Comparison of ENCODE assay signal across 26 cellular contexts in genomic region chr1:18440385-18441226, GRCh38. TPM values are rescaled to one million over a fixed set of nuclear protein-coding genes. Genes with fewer than 3 reads are reported as not detected.
DNase-seq lines count a peak whose midpoint lies in the region; ATAC-seq and TF ChIP-seq lines count a peak whose summit lies in the region.
"Had no signal": no experiment of that assay in that cellular context is flagged by ENCODE, and none has a peak within 500 bp of the region (broad histone marks: within the 10 kb centered on the region; RNA-seq: fewer than 3 reads in every experiment).

No MANE protein-coding gene starts in this region.

- DNase-seq in NCI-H1048 (lab: John Stamatoyannopoulos, UW) (peak; percentile 14), WTC11 (ENCODE audit: low spot score) (no peak), left kidney (ENCODE audit: low read depth, low spot score) (peak; percentile 29), cerebellar cortex (ENCODE audit: low spot score) (no peak), NCI-H1092 (lab: John Stamatoyannopoulos, UW) (no peak), 8988T (no peak)
- no peak for DNase-seq in activated naive CD4-positive, alpha-beta T cell treated with Interleukin-2 at 50 U/mL for 16 hours
- DNase-seq: activated CD8-positive, alpha-beta memory T cell treated with anti-CD3 and anti-CD28 coated beads, Interleukin-2, amount 10 ng/mL, durations not matched to agents 7 days and 5 days; activated T-cell treated with anti-CD3 and anti-CD28 coated beads, Interleukin-2, amount 50 U/mL, for 72 hours; CD8-positive, alpha-beta T cell; DMS 273 treated with DMSO at 0.1 percent for 48 hours; GOT3; KBM-7; left cardiac atrium; MG63; NCI-H1930; RPMI8226; stimulated activated CD4-positive, alpha-beta T cell treated with anti-CD3 and anti-CD28 coated beads, Interleukin-15, amount 100 ng/mL, for 24 hours; stimulated activated CD4-positive, alpha-beta T cell treated with anti-CD3 and anti-CD28 coated beads, Interleukin-4, amount 100 ng/mL, for 4 hours; T-helper 1 cell; upper lobe of left lung had no signal

- H3K4me3 ChIP-seq in BLaER1, result no peak overlapping the region
- H3K4me3 ChIP-seq: MG63, upper lobe of left lung had no signal

- H3K27me3 Mint-ChIP-seq in WTC11 (ENCODE audit: low read depth), result peaks cover 28% of the 10 kb centered on the region
- H3K27me3 Mint-ChIP-seq: activated CD8-positive, alpha-beta memory T cell treated with anti-CD3 and anti-CD28 coated beads, Interleukin-2, amount 10 ng/mL, durations not matched to agents 7 days and 5 days had no signal

- H3K4me1 Mint-ChIP-seq in WTC11, result peaks cover 39% of the 10 kb centered on the region
- H3K4me1 Mint-ChIP-seq: activated CD8-positive, alpha-beta memory T cell treated with anti-CD3 and anti-CD28 coated beads, Interleukin-2, amount 10 ng/mL, durations not matched to agents 7 days and 5 days; central memory CD8-positive, alpha-beta T cell had no signal

- peaks cover 9% of the 10 kb centered on the region; the same call in 1 of the 2 replicates for H3K4me1 ChIP-seq in BLaER1
- H3K4me1 ChIP-seq: upper lobe of left lung had no signal

- peaks cover 6% of the 10 kb centered on the region; the same call in 1 of the 2 replicates for H3K9me3 Mint-ChIP-seq in WTC11

- H3K27me3 ChIP-seq in BLaER1, result no peaks in the 10 kb centered on the region
- H3K27me3 ChIP-seq: upper lobe of left lung had no signal

- POLR2A ChIA-PET in WTC11 (lab: Charles Lee), result no interaction called here

- H3K9me3 ChIP-seq in BLaER1, result peaks cover 7% of the 10 kb centered on the region; the same call in 1 of the 2 replicates
- H3K9me3 ChIP-seq: MG63 had no signal

- no peak overlapping the region for H3K9ac ChIP-seq in BLaER1

- H3K27ac Mint-ChIP-seq in WTC11, result peak overlapping the region; percentile 61; the same call in 1 of the 2 replicates
- H3K27ac Mint-ChIP-seq: activated CD8-positive, alpha-beta memory T cell treated with anti-CD3 and anti-CD28 coated beads, Interleukin-2, amount 10 ng/mL, durations not matched to agents 7 days and 5 days; activated T-cell treated with anti-CD3 and anti-CD28 coated beads, Interleukin-2, amount 50 U/mL, for 72 hours; CD8-positive, alpha-beta T cell had no signal

- no peaks in the 10 kb centered on the region for H3K36me3 ChIP-seq in BLaER1
- H3K36me3 ChIP-seq: MG63, upper lobe of left lung had no signal

- peak overlapping the region; percentile 27 for H3K4me2 ChIP-seq in BLaER1

- CTCF ChIA-PET in WTC11 (lab: Charles Lee), result interaction anchor here (0.7 to 1.2 kb wide), 2 partner anchors 38 to 135 kb away, joined by 3 read pairs; no protein-coding TSS in a partner anchor

- H4K20me1 ChIP-seq in BLaER1, result no peaks in the 10 kb centered on the region

- peak; percentile 60 for ATAC-seq in WTC11
- ATAC-seq: activated CD8-positive, alpha-beta memory T cell treated with anti-CD3 and anti-CD28 coated beads, Interleukin-2, amount 10 ng/mL, durations not matched to agents 7 days and 5 days; activated T-cell treated with anti-CD3 and anti-CD28 coated beads, Interleukin-2, amount 50 U/mL, for 72 hours; CD8-positive, alpha-beta T cell; left cardiac atrium had no signal

- H3K36me3 Mint-ChIP-seq in WTC11, result peaks cover under 1% of the 10 kb centered on the region; the same call in 1 of the 2 replicates
- H3K36me3 Mint-ChIP-seq: activated CD8-positive, alpha-beta memory T cell treated with anti-CD3 and anti-CD28 coated beads, Interleukin-2, amount 10 ng/mL, durations not matched to agents 7 days and 5 days; CD8-positive, alpha-beta T cell had no signal

- H3K27ac ChIP-seq in BLaER1, result no peak overlapping the region
- H3K27ac ChIP-seq: upper lobe of left lung had no signal

- H3K4me3 Mint-ChIP-seq in WTC11, result no peak overlapping the region
- H3K4me3 Mint-ChIP-seq: activated CD8-positive, alpha-beta memory T cell treated with anti-CD3 and anti-CD28 coated beads, Interleukin-2, amount 10 ng/mL, durations not matched to agents 7 days and 5 days; activated T-cell treated with anti-CD3 and anti-CD28 coated beads, Interleukin-2, amount 50 U/mL, for 72 hours; CD8-positive, alpha-beta T cell; central memory CD8-positive, alpha-beta T cell had no signal

- no peak for TF ChIP-seq CTCF in WTC11 (IDR thresholded peaks at IDR 0.05)

TF ChIP-seq in WTC11, 78 proteins besides CTCF, POLR2A, EP300 and RAD21:
- TF ChIP-seq E2F4 (CRISPR knock-in tag; IDR thresholded peaks at IDR 0.05; ENCODE audit: borderline replicate concordance, low read depth), result no peak
- TF ChIP-seq NFATC4 (CRISPR knock-in tag; IDR thresholded peaks at IDR 0.05), result no peak
- TF ChIP-seq MLX (CRISPR knock-in tag; IDR thresholded peaks at IDR 0.05), result no peak
- TF ChIP-seq, protein P1, sequence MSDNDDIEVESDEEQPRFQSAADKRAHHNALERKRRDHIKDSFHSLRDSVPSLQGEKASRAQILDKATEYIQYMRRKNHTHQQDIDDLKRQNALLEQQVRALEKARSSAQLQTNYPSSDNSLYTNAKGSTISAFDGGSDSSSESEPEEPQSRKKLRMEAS (CRISPR knock-in tag; IDR thresholded peaks at IDR 0.05), result no peak
- no peak for TF ChIP-seq ZMAT4 (CRISPR knock-in tag; IDR thresholded peaks at IDR 0.05)
- TF ChIP-seq ZBTB21 (CRISPR knock-in tag; IDR thresholded peaks at IDR 0.05; ENCODE audit: borderline replicate concordance), result no peak
- TF ChIP-seq GRHL2 (CRISPR knock-in tag; IDR thresholded peaks at IDR 0.05; ENCODE audit: insufficient replicate concordance, severe bottlenecking), result no peak

RNA-seq across cellular contexts. Expression of gene KLHDC7A, which starts 40.1 kb away (rescaled TPM):
- total RNA-seq in WTC11 (2021), result 10.9 to 14.3 TPM (median 11.0 TPM) in 3 replicates
- total RNA-seq: A673; activated CD8-positive, alpha-beta memory T cell treated with anti-CD3 and anti-CD28 coated beads, Interleukin-2, amount 10 ng/mL, durations not matched to agents 7 days and 5 days; activated T-cell treated with anti-CD3 and anti-CD28 coated beads, Interleukin-2, amount 50 U/mL, for 72 hours; CD8-positive, alpha-beta T cell; dermis microvascular lymphatic vessel endothelial cell; osteocyte had no signal

Comparison
In these comparisons a context has a peak if more than half of its experiments do, and no peak if none do; other contexts are left out.
1. DNase-seq: peak in NCI-H1048 (single experiment) and left kidney (single experiment); none in WTC11 (single experiment), cerebellar cortex (single experiment), NCI-H1092 (single experiment), 8988T (single experiment) and activated naive CD4-positive, alpha-beta T cell treated with Interleukin-2 at 50 U/mL for 16 hours (single experiment).